ENCODE assay signal across 10 cellular contexts in genomic region chr17:52170963-52171572, GRCh38. TPM values are rescaled to one million over a fixed set of nuclear protein-coding genes. Genes with fewer than 3 reads are reported as not detected.
DNase-seq lines count a peak whose midpoint lies in the region; ATAC-seq and TF ChIP-seq lines count a peak whose summit lies in the region.
"Had no signal": no experiment of that assay in that cellular context is flagged by ENCODE, and none has a peak within 500 bp of the region (broad histone marks: within the 10 kb centered on the region; RNA-seq: fewer than 3 reads in every experiment).

No MANE protein-coding gene starts in this region.

- H3K27ac Mint-ChIP-seq in glutamatergic neuron (ENCODE audit: unreplicated experiment), result no peak overlapping the region

- no peaks in the 10 kb centered on the region for H3K9me3 Mint-ChIP-seq in glutamatergic neuron (ENCODE audit: unreplicated experiment)

- H3K79me2 ChIP-seq in OCI-LY1 (ENCODE audit: insufficient read depth, low read length), result no peaks in the 10 kb centered on the region

- no peaks in the 10 kb centered on the region for H3K36me3 ChIP-seq in OCI-LY1 (ENCODE audit: insufficient read depth, low read length)

- H3K9ac ChIP-seq in OCI-LY1 (ENCODE audit: low read length), result no peak overlapping the region

- H3K27me3 Mint-ChIP-seq in glutamatergic neuron (ENCODE audit: unreplicated experiment), result no peaks in the 10 kb centered on the region

- H3K9me3 ChIP-seq in OCI-LY1 (ENCODE audit: low read length), result no peaks in the 10 kb centered on the region

- no peak overlapping the region for H3K4me3 Mint-ChIP-seq in glutamatergic neuron (ENCODE audit: unreplicated experiment)

- no peaks in the 10 kb centered on the region for H3K4me1 Mint-ChIP-seq in glutamatergic neuron (ENCODE audit: low read depth, unreplicated experiment)

- TF ChIP-seq CTCF in AG10803 (conservative IDR thresholded peaks at IDR 0.05; ENCODE audit: low read length) (peak; percentile 11; the same call in 1 of the 2 replicates), OCI-LY1 (IDR thresholded peaks at IDR 0.05; ENCODE audit: low read length) (peak; percentile 59), glutamatergic neuron (IDR thresholded peaks at IDR 0.05; ENCODE audit: partially characterized antibody, unreplicated experiment) (peak; percentile 74)

- H3F3A ChIP-seq in OCI-LY1 (ENCODE audit: insufficient read depth, low read length), result no peaks in the 10 kb centered on the region

- H3K9me2 ChIP-seq in OCI-LY1 (ENCODE audit: low read depth, low read length), result no peaks in the 10 kb centered on the region

- H3K27me3 ChIP-seq in OCI-LY1 (ENCODE audit: insufficient read depth, low read length), result no peaks in the 10 kb centered on the region

- H3K4me1 ChIP-seq in OCI-LY1 (ENCODE audit: insufficient read depth, low read length, severe bottlenecking), result no peaks in the 10 kb centered on the region

- H3K4me3 ChIP-seq in AG10803 (ENCODE audit: low read length) (no peak overlapping the region), OCI-LY1 (ENCODE audit: low read depth, low read length, poor library complexity, severe bottlenecking) (no peak overlapping the region)

- ATAC-seq in HG03378 (IDR thresholded peaks at IDR 0.05; ENCODE audit: unreplicated experiment) (no peak), HG03442 (IDR thresholded peaks at IDR 0.05; ENCODE audit: unreplicated experiment) (no peak)

- no peak overlapping the region for H3K27ac ChIP-seq in OCI-LY1 (ENCODE audit: low read depth, low read length, poor library complexity, severe bottlenecking)

- H2AFZ ChIP-seq in OCI-LY1 (ENCODE audit: low read length), result no peak overlapping the region

- no peaks in the 10 kb centered on the region for H3K36me3 Mint-ChIP-seq in glutamatergic neuron (ENCODE audit: unreplicated experiment)

- DNase-seq in AG10803 (ENCODE audit: low read depth), result no peak
- DNase-seq in H4 (ENCODE audit: low spot score), result peak; percentile 20
- peak; percentile 66 for DNase-seq in glutamatergic neuron
- DNase-seq in superior temporal gyrus (ENCODE audit: extremely low spot score), result no peak
- DNase-seq in stimulated activated CD4-positive, alpha-beta T cell treated with anti-CD3 and anti-CD28 coated beads, Interleukin-12 subunit alpha, Interleukin-12 subunit beta, amount 100 ng/mL, for 4 hours, result no peak
- DNase-seq: stimulated activated CD4-positive, alpha-beta T cell treated with anti-CD3 and anti-CD28 coated beads, Interleukin-4, amount 100 ng/mL, for 4 hours had no signal

- H4K20me1 ChIP-seq in OCI-LY1 (ENCODE audit: insufficient read depth, low read length), result no peaks in the 10 kb centered on the region

- no peak overlapping the region for H3K4me2 ChIP-seq in OCI-LY1 (ENCODE audit: low read length)

RNA-seq across cellular contexts. Expression of gene CA10, which starts 12.6 kb away (rescaled TPM):
- total RNA-seq in H4 (2014; rRNA removed; shearing (Covaris generic)), result not detected in 2 replicates
- total RNA-seq in glutamatergic neuron (ENCODE audit: unreplicated experiment), result 1.3 TPM
- total RNA-seq: NCI-H460 had no signal

Comparison
In these comparisons a context has a peak if more than half of its experiments do, and no peak if none do; other contexts are left out.
1. DNase-seq: peak in H4 (single experiment) and glutamatergic neuron (single experiment); none in AG10803 (single experiment), superior temporal gyrus (single experiment) and stimulated activated CD4-positive, alpha-beta T cell treated with anti-CD3 and anti-CD28 coated beads, Interleukin-12 subunit alpha, Interleukin-12 subunit beta, amount 100 ng/mL, for 4 hours (single experiment).
2. CTCF ChIP-seq: peak in every context shown above with its lines; median percentile 74 in glutamatergic neuron; 59 in OCI-LY1; 11 in AG10803.